Comparison of ENCODE assay signal across 20 cellular contexts in genomic region chr13:31250435-31250834, GRCh38. TPM values are rescaled to one million over a fixed set of nuclear protein-coding genes. Genes with fewer than 3 reads are reported as not detected.
DNase-seq lines count a peak whose midpoint lies in the region; ATAC-seq and TF ChIP-seq lines count a peak whose summit lies in the region.
"Had no signal": no experiment of that assay in that cellular context is flagged by ENCODE, and none has a peak within 500 bp of the region (broad histone marks: within the 10 kb centered on the region; RNA-seq: fewer than 3 reads in every experiment).

No MANE protein-coding gene starts in this region.

- TF ChIP-seq CTCF in mucosa of descending colon (IDR thresholded peaks at IDR 0.05), result no peak

- ATAC-seq in mucosa of descending colon (peak; percentile 67), SK-N-SH treated with all-trans-retinoic acid at 6 μM for 48 hours (no peak), HG02623 (IDR thresholded peaks at IDR 0.05; ENCODE audit: unreplicated experiment) (no peak)
- ATAC-seq: HCT116 had no signal

- H3K4me1 ChIP-seq in mucosa of descending colon (ENCODE audit: low read depth) (peaks cover 9% of the 10 kb centered on the region), Karpas-422 (ENCODE audit: low read length) (no peaks in the 10 kb centered on the region)
- H3K4me1 ChIP-seq: BE2C had no signal

- H3K27ac ChIP-seq in caudate nucleus (ENCODE audit: low read depth, low read length), result peak overlapping the region; percentile 67
- H3K27ac ChIP-seq in Karpas-422 (ENCODE audit: low read length), result no peak overlapping the region

- H3K27me3 ChIP-seq in Karpas-422 (ENCODE audit: low read length), result no peaks in the 10 kb centered on the region
- H3K27me3 ChIP-seq: BE2C had no signal

- H3K9me3 ChIP-seq in mucosa of descending colon (no peaks in the 10 kb centered on the region), Karpas-422 (ENCODE audit: low read length) (no peaks in the 10 kb centered on the region)
- H3K9me3 ChIP-seq: BE2C had no signal

- DNase-seq in HT-29 (ENCODE audit: low spot score) (peak; percentile 89), NCI-H748 (lab: John Stamatoyannopoulos, UW; ENCODE audit: unreplicated experiment) (peak; percentile 94), caudate nucleus (lab: John Stamatoyannopoulos, UW) (no peak), mucosa of descending colon (peak in 2 of 3 donors; percentile 47 to 61), Karpas-422 (no peak)
- DNase-seq: ACHN; BE2C; C1 segment of cervical spinal cord; CD8-positive, alpha-beta memory T cell; COR-L47; DMS 273 treated with DMSO at 0.1 percent for 48 hours; DMS53; DND-41; EL; GOT3; H7; HFFc6 had no signal

- H3K4me3 ChIP-seq in mucosa of descending colon (no peak overlapping the region), Karpas-422 (ENCODE audit: low read length) (no peak overlapping the region)

- intact Hi-C loops in mucosa of descending colon (cut with DNase I, micrococcal nuclease), result no loop called here

- H4K20me1 ChIP-seq in Karpas-422 (ENCODE audit: insufficient read depth, low read depth, low read length), result no peaks in the 10 kb centered on the region

- no peak overlapping the region for H3K9ac ChIP-seq in Karpas-422 (ENCODE audit: low read length)

- no peak overlapping the region for H3K4me2 ChIP-seq in Karpas-422 (ENCODE audit: low read depth, low read length, poor library complexity, severe bottlenecking)

- H2AFZ ChIP-seq in Karpas-422 (ENCODE audit: low read length), result no peak overlapping the region

- no peaks in the 10 kb centered on the region for H3K79me2 ChIP-seq in Karpas-422 (ENCODE audit: low read length)

- no peaks in the 10 kb centered on the region for H3K9me2 ChIP-seq in Karpas-422 (replicated peaks; ENCODE audit: insufficient read depth, low read length)

- no peaks in the 10 kb centered on the region for H3K36me3 ChIP-seq in mucosa of descending colon (ENCODE audit: low read depth)
- no peaks in the 10 kb centered on the region for H3K36me3 ChIP-seq in Karpas-422 (ENCODE audit: insufficient read depth, low read length)
- H3K36me3 ChIP-seq: BE2C had no signal

TF ChIP-seq in SK-N-SH treated with all-trans-retinoic acid at 6 μM for 48 hours, 23 proteins besides CTCF, POLR2A, EP300 and RAD21:
- TF ChIP-seq ZNF8 (CRISPR knock-in tag; IDR thresholded peaks at IDR 0.05) (no peak), CREB5 (CRISPR knock-in tag; IDR thresholded peaks at IDR 0.05; ENCODE audit: low read depth) (no peak), ARNTL (CRISPR knock-in tag; IDR thresholded peaks at IDR 0.05; ENCODE audit: borderline replicate concordance, low read depth) (no peak), BACH2 (CRISPR knock-in tag; IDR thresholded peaks at IDR 0.05; ENCODE audit: borderline replicate concordance) (no peak), ZNF565 (CRISPR knock-in tag; conservative IDR thresholded peaks at IDR 0.05; ENCODE audit: low read depth) (no peak), ZFP30 (CRISPR knock-in tag; IDR thresholded peaks at IDR 0.05) (no peak), ISL1 (CRISPR knock-in tag; IDR thresholded peaks at IDR 0.05) (no peak), CSDC2 (CRISPR knock-in tag; IDR thresholded peaks at IDR 0.05) (no peak), OSR1 (CRISPR knock-in tag; IDR thresholded peaks at IDR 0.05) (no peak), ZC3H10 (CRISPR knock-in tag; IDR thresholded peaks at IDR 0.05) (no peak), PPARA (CRISPR knock-in tag; IDR thresholded peaks at IDR 0.05; ENCODE audit: borderline replicate concordance) (no peak), SNAI2 (CRISPR knock-in tag; IDR thresholded peaks at IDR 0.05) (no peak), TCF4 (CRISPR knock-in tag; IDR thresholded peaks at IDR 0.05; ENCODE audit: borderline replicate concordance) (no peak), CSRNP3 (CRISPR knock-in tag; IDR thresholded peaks at IDR 0.05) (no peak), ZFP3 (CRISPR knock-in tag; IDR thresholded peaks at IDR 0.05) (no peak), POU6F1 (CRISPR knock-in tag; IDR thresholded peaks at IDR 0.05; ENCODE audit: borderline replicate concordance, low read depth) (no peak)

RNA-seq across cellular contexts. Expression of gene B3GLCT, which starts 50.7 kb away (rescaled TPM):
- total RNA-seq in HT-29 (2014; rRNA removed; shearing (Covaris generic)), result 9.0 and 9.7 TPM in 2 replicates
- 1 to 10 TPM; 3.1 to 5.1 (median 4.0) TPM for total RNA-seq in mucosa of descending colon
- total RNA-seq in Karpas-422 (2014; rRNA removed; shearing (Covaris generic); ENCODE audit: low replicate concordance), result 0.32 and 1.1 TPM in 2 replicates

Comparison
In these comparisons a context has a peak if more than half of its experiments do, and no peak if none do; other contexts are left out.
1. DNase-seq: peak in HT-29 (single experiment), NCI-H748 (single experiment) and mucosa of descending colon (2 of 3); none in caudate nucleus (0 of 61) and Karpas-422 (single experiment).